ENCODE assay signal across 1 cellular context in the genomic region with DNA sequence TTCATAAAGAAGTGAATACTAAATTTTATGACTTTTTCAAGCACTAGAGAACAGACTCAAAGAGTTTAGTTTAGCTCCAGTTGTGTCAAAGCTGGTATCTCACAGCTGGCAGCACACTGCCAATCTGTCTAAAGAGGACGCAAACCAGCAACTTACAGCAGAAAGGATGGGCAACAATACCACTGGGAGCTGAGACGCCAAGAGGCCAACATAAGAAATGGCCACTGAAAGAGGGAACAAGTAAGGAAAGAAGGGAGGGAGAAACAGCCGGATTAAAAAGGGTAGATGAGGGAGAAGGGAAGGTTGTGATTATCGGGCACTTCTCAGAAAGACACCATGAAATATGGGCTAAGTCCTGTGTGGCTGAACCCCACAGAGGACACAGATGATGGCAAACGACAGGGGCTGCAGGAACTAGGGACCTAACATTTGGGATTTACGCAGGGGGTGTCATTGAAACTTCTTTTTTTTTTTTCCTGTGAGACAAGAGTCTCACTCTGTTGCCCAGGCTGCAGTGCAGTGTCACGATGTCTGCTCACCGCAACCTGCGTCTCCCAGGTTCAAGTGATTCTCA.
TF ChIP-seq lines count a peak whose summit lies in the region.

No MANE protein-coding gene starts in this region.

TF ChIP-seq in K562, 482 proteins besides CTCF, POLR2A, EP300 and RAD21:
- TF ChIP-seq ID3 (CRISPR knock-in tag; IDR thresholded peaks at IDR 0.05) = no peak
- TF ChIP-seq ID3 (tag; IDR thresholded peaks at IDR 0.05) = peak; percentile 51; the same call in 1 of the 2 replicates
- 0 out of 2 replicates have a peak, but pooled peaks have one; percentile 2 for TF ChIP-seq ZNF121 (CRISPR knock-in tag; conservative IDR thresholded peaks at IDR 0.05)
- 0 out of 2 replicates have a peak, but pooled peaks have one; percentile 19 for TF ChIP-seq ELF4 (CRISPR knock-in tag; IDR thresholded peaks at IDR 0.05)
- 0 out of 2 replicates have a peak, but pooled peaks have one; percentile 26 for TF ChIP-seq SUPT5H (IDR thresholded peaks at IDR 0.05)
- TF ChIP-seq IRF2 (CRISPR knock-in tag; IDR thresholded peaks at IDR 0.05) = peak; percentile 59; the same call in 1 of the 2 replicates
- 0 out of 2 replicates have a peak, but pooled peaks have one; percentile 21 for TF ChIP-seq CGGBP1 (CRISPR knock-in tag; IDR thresholded peaks at IDR 0.05)
- TF ChIP-seq MIER1 (IDR thresholded peaks at IDR 0.05; ENCODE audit: low read depth) = peak; percentile 68; the same call in 1 of the 2 replicates
- 0 out of 2 replicates have a peak, but pooled peaks have one; percentile 59 for TF ChIP-seq TRIM25 (IDR thresholded peaks at IDR 0.05; ENCODE audit: borderline replicate concordance)
- TF ChIP-seq, protein P1, sequence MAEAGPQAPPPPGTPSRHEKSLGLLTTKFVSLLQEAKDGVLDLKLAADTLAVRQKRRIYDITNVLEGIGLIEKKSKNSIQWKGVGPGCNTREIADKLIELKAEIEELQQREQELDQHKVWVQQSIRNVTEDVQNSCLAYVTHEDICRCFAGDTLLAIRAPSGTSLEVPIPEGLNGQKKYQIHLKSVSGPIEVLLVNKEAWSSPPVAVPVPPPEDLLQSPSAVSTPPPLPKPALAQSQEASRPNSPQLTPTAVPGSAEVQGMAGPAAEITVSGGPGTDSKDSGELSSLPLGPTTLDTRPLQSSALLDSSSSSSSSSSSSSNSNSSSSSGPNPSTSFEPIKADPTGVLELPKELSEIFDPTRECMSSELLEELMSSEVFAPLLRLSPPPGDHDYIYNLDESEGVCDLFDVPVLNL (CRISPR knock-in tag; IDR thresholded peaks at IDR 0.05; ENCODE audit: low read depth) = peak; percentile 74; the same call in 1 of the 2 replicates
- TF ChIP-seq ZKSCAN3 (CRISPR knock-in tag; IDR thresholded peaks at IDR 0.05) = no peak
- TF ChIP-seq, protein P2, sequence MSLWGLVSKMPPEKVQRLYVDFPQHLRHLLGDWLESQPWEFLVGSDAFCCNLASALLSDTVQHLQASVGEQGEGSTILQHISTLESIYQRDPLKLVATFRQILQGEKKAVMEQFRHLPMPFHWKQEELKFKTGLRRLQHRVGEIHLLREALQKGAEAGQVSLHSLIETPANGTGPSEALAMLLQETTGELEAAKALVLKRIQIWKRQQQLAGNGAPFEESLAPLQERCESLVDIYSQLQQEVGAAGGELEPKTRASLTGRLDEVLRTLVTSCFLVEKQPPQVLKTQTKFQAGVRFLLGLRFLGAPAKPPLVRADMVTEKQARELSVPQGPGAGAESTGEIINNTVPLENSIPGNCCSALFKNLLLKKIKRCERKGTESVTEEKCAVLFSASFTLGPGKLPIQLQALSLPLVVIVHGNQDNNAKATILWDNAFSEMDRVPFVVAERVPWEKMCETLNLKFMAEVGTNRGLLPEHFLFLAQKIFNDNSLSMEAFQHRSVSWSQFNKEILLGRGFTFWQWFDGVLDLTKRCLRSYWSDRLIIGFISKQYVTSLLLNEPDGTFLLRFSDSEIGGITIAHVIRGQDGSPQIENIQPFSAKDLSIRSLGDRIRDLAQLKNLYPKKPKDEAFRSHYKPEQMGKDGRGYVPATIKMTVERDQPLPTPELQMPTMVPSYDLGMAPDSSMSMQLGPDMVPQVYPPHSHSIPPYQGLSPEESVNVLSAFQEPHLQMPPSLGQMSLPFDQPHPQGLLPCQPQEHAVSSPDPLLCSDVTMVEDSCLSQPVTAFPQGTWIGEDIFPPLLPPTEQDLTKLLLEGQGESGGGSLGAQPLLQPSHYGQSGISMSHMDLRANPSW (CRISPR knock-in tag; IDR thresholded peaks at IDR 0.05) = 0 out of 2 replicates have a peak, but pooled peaks have one; percentile 83
- TF ChIP-seq HDAC2 (IDR thresholded peaks at IDR 0.05) = no peak
- 0 out of 2 replicates have a peak, but pooled peaks have one; percentile 24 for TF ChIP-seq THAP12 (CRISPR knock-in tag; IDR thresholded peaks at IDR 0.05)
- TF ChIP-seq MAZ (CRISPR knock-in tag; conservative IDR thresholded peaks at IDR 0.05 in 1 of 2, IDR thresholded peaks at IDR 0.05 in 1 of 2) = no peak
- peak; percentile 12; the same call in 1 of the 2 replicates for TF ChIP-seq PHB2 (IDR thresholded peaks at IDR 0.05; ENCODE audit: low read depth)
- TF ChIP-seq NCOA1 (IDR thresholded peaks at IDR 0.05; ENCODE audit: low read depth) = no peak
- TF ChIP-seq YBX1 (IDR thresholded peaks at IDR 0.05) = 0 out of 2 replicates have a peak, but pooled peaks have one; percentile 76
- 0 out of 4 replicates have a peak, but pooled peaks of 1 of the 2 experiments have one; percentile 14 for TF ChIP-seq HDAC1 (IDR thresholded peaks at IDR 0.05)
- 0 out of 2 replicates have a peak, but pooled peaks have one; percentile 41 for TF ChIP-seq PTBP1 (IDR thresholded peaks at IDR 0.05; ENCODE audit: low read depth, low read length)
- TF ChIP-seq, protein P3, sequence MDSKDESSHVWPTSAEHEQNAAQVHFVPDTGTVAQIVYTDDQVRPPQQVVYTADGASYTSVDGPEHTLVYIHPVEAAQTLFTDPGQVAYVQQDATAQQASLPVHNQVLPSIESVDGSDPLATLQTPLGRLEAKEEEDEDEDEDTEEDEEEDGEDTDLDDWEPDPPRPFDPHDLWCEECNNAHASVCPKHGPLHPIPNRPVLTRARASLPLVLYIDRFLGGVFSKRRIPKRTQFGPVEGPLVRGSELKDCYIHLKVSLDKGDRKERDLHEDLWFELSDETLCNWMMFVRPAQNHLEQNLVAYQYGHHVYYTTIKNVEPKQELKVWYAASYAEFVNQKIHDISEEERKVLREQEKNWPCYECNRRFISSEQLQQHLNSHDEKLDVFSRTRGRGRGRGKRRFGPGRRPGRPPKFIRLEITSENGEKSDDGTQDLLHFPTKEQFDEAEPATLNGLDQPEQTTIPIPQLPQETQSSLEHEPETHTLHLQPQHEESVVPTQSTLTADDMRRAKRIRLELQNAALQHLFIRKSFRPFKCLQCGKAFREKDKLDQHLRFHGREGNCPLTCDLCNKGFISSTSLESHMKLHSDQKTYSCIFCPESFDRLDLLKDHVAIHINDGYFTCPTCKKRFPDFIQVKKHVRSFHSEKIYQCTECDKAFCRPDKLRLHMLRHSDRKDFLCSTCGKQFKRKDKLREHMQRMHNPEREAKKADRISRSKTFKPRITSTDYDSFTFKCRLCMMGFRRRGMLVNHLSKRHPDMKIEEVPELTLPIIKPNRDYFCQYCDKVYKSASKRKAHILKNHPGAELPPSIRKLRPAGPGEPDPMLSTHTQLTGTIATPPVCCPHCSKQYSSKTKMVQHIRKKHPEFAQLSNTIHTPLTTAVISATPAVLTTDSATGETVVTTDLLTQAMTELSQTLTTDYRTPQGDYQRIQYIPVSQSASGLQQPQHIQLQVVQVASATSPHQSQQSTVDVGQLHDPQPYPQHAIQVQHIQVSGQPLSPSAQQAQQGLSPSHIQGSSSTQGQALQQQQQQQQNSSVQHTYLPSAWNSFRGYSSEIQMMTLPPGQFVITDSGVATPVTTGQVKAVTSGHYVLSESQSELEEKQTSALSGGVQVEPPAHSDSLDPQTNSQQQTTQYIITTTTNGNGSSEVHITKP (IDR thresholded peaks at IDR 0.05; ENCODE audit: partially characterized antibody) = peak; percentile 31
- no peak for TF ChIP-seq FUS (optimal IDR thresholded peaks at IDR 0.05; ENCODE audit: low read depth, low read length)
- TF ChIP-seq PPARD (CRISPR knock-in tag; IDR thresholded peaks at IDR 0.05) = 0 out of 2 replicates have a peak, but pooled peaks have one; percentile 6
